Comparison of ENCODE assay signal across 8 cellular contexts in genomic region chr6:27592481-27593199, GRCh38.
DNase-seq lines count a peak whose midpoint lies in the region; ATAC-seq and TF ChIP-seq lines count a peak whose summit lies in the region.

No MANE protein-coding gene starts in this region.

- WGBS in heart right ventricle, 2 donors, result 0 to 3% methylated on average over 22 of the region's 22 CpGs

- H3K4me1 ChIP-seq in DOHH2 (ENCODE audit: control insufficient read depth, low read length) (peaks cover 21% of the 10 kb centered on the region), heart right ventricle (peaks cover 0 to 10% (median 0%) of the 10 kb centered on the region in 9 donors)

- ATAC-seq in GM19328 (IDR thresholded peaks at IDR 0.05; ENCODE audit: unreplicated experiment) (peak; percentile 92), HG03139 (IDR thresholded peaks at IDR 0.05; ENCODE audit: unreplicated experiment) (peak; percentile 78), heart right ventricle (no peak)

- H4K20me1 ChIP-seq in DOHH2 (ENCODE audit: control insufficient read depth, insufficient read depth, low read depth, low read length), result no peaks in the 10 kb centered on the region

- no peak for TF ChIP-seq CTCF in DOHH2 (IDR thresholded peaks at IDR 0.05; ENCODE audit: low read depth, low read length, poor library complexity, severe bottlenecking)
- no peak for TF ChIP-seq CTCF in heart right ventricle (IDR thresholded peaks at IDR 0.05)

- H3K4me3 ChIP-seq in DOHH2 (ENCODE audit: low read length) (peak overlapping the region; percentile 66), heart right ventricle (peak overlapping the region in 1 of 10 donors; percentile 16)

- no peaks in the 10 kb centered on the region for H3K9me2 ChIP-seq in DOHH2 (replicated peaks; ENCODE audit: control insufficient read depth, low read length)

- no peaks in the 10 kb centered on the region for H3K79me2 ChIP-seq in DOHH2 (ENCODE audit: control insufficient read depth, low read length)

- H3K27me3 ChIP-seq in DOHH2 (ENCODE audit: control insufficient read depth, low read length) (peaks cover 36% of the 10 kb centered on the region), heart right ventricle (peaks cover 10 to 99% (median 86%) of the 10 kb centered on the region in 7 donors)

- H3F3A ChIP-seq in DOHH2 (ENCODE audit: control insufficient read depth, insufficient read depth), result no peaks in the 10 kb centered on the region

- no peak overlapping the region for H3K27ac ChIP-seq in DOHH2 (ENCODE audit: low read depth, low read length)
- H3K27ac ChIP-seq in heart right ventricle, result no peak overlapping the region

- H3K36me3 ChIP-seq in DOHH2 (ENCODE audit: control insufficient read depth, low read length) (no peaks in the 10 kb centered on the region), heart right ventricle (no peaks in the 10 kb centered on the region)

- H3K9me3 ChIP-seq in DOHH2 (ENCODE audit: control insufficient read depth, insufficient read depth, low read length) (no peaks in the 10 kb centered on the region), heart right ventricle (no peaks in the 10 kb centered on the region)

- intact Hi-C loops in heart right ventricle (cut with DNase I) (no loop called here), posterior cingulate gyrus (cut with DNase I) (no loop called here)

- H3K4me2 ChIP-seq in DOHH2 (ENCODE audit: low read length), result peak overlapping the region; percentile 68

- DNase-seq in NCI-H774 (lab: John Stamatoyannopoulos, UW) (peak; percentile 50), amniotic epithelial cell (ENCODE audit: low read depth) (peak; percentile 78), medulla oblongata (ENCODE audit: extremely low spot score) (peak; percentile 22), heart right ventricle (no peak), posterior cingulate gyrus (no peak)

Comparison
In these comparisons a context has a peak if more than half of its experiments do, and no peak if none do; other contexts are left out.
1. ATAC-seq: peak in GM19328 (single experiment) and HG03139 (single experiment); none in heart right ventricle (0 of 8).
2. DNase-seq: peak in NCI-H774 (single experiment), amniotic epithelial cell (single experiment) and medulla oblongata (single experiment); none in heart right ventricle (0 of 2) and posterior cingulate gyrus (0 of 10).